ENCODE assay signal across 7 cellular contexts in the genomic region with DNA sequence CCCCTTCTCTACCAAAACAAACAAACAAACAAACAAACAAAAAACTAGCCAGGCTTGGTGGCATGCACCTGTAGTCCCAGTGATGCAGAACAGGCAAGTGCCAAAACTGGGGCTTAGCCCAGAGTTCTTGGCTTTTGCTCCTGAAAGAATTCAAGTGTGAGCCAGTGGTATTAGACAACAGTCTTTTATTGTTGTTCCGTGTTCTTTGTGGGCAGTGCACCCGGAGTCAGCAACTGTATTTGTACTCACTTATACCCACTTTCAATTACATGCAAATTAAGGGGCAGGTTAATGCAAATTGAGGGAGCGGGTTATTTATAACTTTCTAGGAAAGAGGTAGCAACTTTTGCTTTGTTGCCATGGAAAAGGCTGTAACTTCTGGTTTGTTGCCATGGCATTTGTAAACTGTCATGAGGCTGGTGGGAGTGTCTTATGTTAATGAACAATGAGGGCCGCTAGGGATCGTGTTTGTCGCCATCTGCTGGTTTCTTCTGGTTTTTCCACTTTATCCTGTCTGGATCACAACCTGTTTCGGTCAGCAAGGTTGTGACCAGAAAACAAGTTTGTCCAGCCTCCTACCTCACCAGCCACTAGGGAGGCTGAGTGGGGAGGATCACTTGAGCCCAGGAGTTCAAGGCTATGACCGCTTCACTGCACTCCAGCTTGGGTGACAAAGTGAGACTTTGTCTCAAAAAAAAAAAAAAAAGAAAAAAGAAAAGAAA.
DNase-seq lines count a peak whose midpoint lies in the region; ATAC-seq and TF ChIP-seq lines count a peak whose summit lies in the region.

No MANE protein-coding gene starts in this region.

- intact Hi-C loops in Panc1 (cut with micrococcal nuclease; ENCODE audit: unreplicated experiment): no loop called here

- H3K4me3 ChIP-seq in Panc1 (ENCODE audit: low read depth in 2 of 2, low read length in 2 of 2) (no peak overlapping the region), astrocyte of the cerebellum (ENCODE audit: low read depth, low read length) (no peak overlapping the region), thoracic aorta (no peak overlapping the region)

- CTCF ChIA-PET in Panc1 (lab: Charles Lee): no interaction called here

- H3K27me3 ChIP-seq in Panc1 (ENCODE audit: control insufficient read depth, insufficient read depth, low read length) (no peaks in the 10 kb centered on the region; the same call in 1 of the 2 replicates), thoracic aorta (replicated peaks; ENCODE audit: insufficient read depth) (no peaks in the 10 kb centered on the region)

- peak; percentile 93 for ATAC-seq in GM19395 (IDR thresholded peaks at IDR 0.05; ENCODE audit: unreplicated experiment)
- ATAC-seq in HG03565 (IDR thresholded peaks at IDR 0.05; ENCODE audit: unreplicated experiment): peak; percentile 85
- ATAC-seq in Panc1: peak; percentile 84
- ATAC-seq in thoracic aorta (ENCODE audit: insufficient number of reproducible peaks, low FRiP score, low read depth): no peak

- in situ Hi-C loops in Panc1 (cut with HindIII; ENCODE audit: low pct_unique_long_range_greater_than_20kb, low sequenced_read_pairs) (no loop called here), astrocyte of the cerebellum (cut with HindIII; ENCODE audit: low sequenced_read_pairs) (no loop called here)

- H3K27ac ChIP-seq in Panc1 (ENCODE audit: low read length): no peak overlapping the region
- H3K27ac ChIP-seq in thoracic aorta: no peak overlapping the region

- peak; percentile 69 for DNase-seq in EL
- DNase-seq in Panc1 (ENCODE audit: low read depth, low spot score): peak; percentile 46
- DNase-seq in astrocyte of the cerebellum (ENCODE audit: low read depth): peak; percentile 72
- DNase-seq in kidney glomerular epithelial cell (lab: John Stamatoyannopoulos, UW): peak; percentile 40
- no peak for DNase-seq in thoracic aorta (ENCODE audit: low spot score)

- no peaks in the 10 kb centered on the region for H3K4me1 ChIP-seq in Panc1 (ENCODE audit: control insufficient read depth, insufficient read depth, low read length)
- no peaks in the 10 kb centered on the region for H3K4me1 ChIP-seq in thoracic aorta (ENCODE audit: control insufficient read depth in 1 of 2, low read depth in 2 of 2)

- H3K9me3 ChIP-seq in Panc1 (ENCODE audit: control insufficient read depth, insufficient read depth, low read depth, low read length) (no peaks in the 10 kb centered on the region), thoracic aorta (no peaks in the 10 kb centered on the region)

- POLR2A ChIA-PET in Panc1 (lab: Charles Lee): no interaction called here

- TF ChIP-seq CTCF in Panc1 (IDR thresholded peaks at IDR 0.05) (peak; percentile 79), astrocyte of the cerebellum (IDR thresholded peaks at IDR 0.05; ENCODE audit: low read depth, low read length, missing control alignments) (peak; percentile 61), thoracic aorta (IDR thresholded peaks at IDR 0.05) (peak; percentile 20)

- H3K36me3 ChIP-seq in Panc1 (ENCODE audit: control insufficient read depth, insufficient read depth, low read length) (no peaks in the 10 kb centered on the region), thoracic aorta (no peaks in the 10 kb centered on the region)

- BruUV-seq in Panc1 (replicated peaks; lab: Mats Ljungman, UMichigan): no TSS peak

Comparison
In these comparisons a context has a peak if more than half of its experiments do, and no peak if none do; other contexts are left out.
1. CTCF ChIP-seq: peak in every context shown above with its lines; median percentile 79 in Panc1; 61 in astrocyte of the cerebellum; 20 in thoracic aorta.